Comparison of ENCODE assay signal across 10 cellular contexts in the genomic region with DNA sequence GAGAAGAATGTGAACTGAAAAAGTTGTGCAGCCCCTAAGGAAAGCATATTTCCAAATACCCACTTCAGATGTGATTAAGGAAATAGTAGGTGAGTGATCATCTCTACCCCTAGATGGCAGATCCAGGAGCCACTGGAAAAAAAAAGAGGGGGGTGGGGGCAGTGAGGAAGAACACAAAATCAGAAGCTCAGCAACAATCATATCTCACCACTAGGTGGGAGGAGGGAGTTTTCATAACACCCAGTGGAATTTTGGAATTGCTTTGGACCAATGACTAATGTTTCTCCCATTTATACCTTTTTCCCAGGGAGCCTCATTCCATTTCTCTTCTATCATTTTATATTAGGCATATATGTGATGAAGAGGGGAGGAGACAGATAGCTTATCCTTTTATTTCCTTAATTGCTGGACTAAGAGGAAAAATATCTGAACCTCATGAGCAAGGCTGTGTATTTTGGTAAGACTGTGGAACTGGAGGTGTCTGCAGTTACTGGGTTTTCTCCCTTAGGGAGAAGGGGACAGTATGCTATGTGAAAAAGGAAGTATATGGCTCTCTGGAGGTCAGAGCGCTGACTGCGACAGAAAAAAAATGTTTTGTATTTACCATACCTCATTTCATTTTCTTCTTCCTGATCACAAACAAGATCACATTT.
DNase-seq lines count a peak whose midpoint lies in the region; ATAC-seq lines count a peak whose summit lies in the region.
"Had no signal": no experiment of that assay in that cellular context is flagged by ENCODE, and none has a peak within 500 bp of the region (broad histone marks: within the 10 kb centered on the region; RNA-seq: fewer than 3 reads in every experiment).

No MANE protein-coding gene starts in this region.

- ATAC-seq in GM21367 (IDR thresholded peaks at IDR 0.05; ENCODE audit: unreplicated experiment) = no peak

- DNase-seq in NCI-H1436 (lab: John Stamatoyannopoulos, UW) (peak; percentile 19), NCI-H1436 treated with DMSO at 0.1 percent for 48 hours (lab: John Stamatoyannopoulos, UW) (no peak), HuH-7.5 (ENCODE audit: low spot score) (peak; percentile 7), amniotic epithelial cell (ENCODE audit: low read depth) (peak; percentile 22), myocyte (ENCODE audit: low read depth) (peak; percentile 70), dermis blood vessel endothelial cell (no peak), GF-D8 (lab: John Stamatoyannopoulos, UW) (no peak)
- DNase-seq: activated T-cell treated with anti-CD3 and anti-CD28 coated beads, Interleukin-2, amount 50 U/mL, for 48 hours; NCI-H345 had no signal

Comparison
In these comparisons a context has a peak if more than half of its experiments do, and no peak if none do; other contexts are left out.
1. DNase-seq: peak in NCI-H1436 (single experiment), HuH-7.5 (single experiment), amniotic epithelial cell (single experiment) and myocyte (single experiment); none in NCI-H1436 treated with DMSO at 0.1 percent for 48 hours (single experiment), dermis blood vessel endothelial cell (single experiment) and GF-D8 (single experiment).